Comparison of ENCODE assay signal across 8 cellular contexts in genomic region chr1:8026153-8026975, GRCh38. TPM values are rescaled to one million over a fixed set of nuclear protein-coding genes. Genes with fewer than 3 reads are reported as not detected.
A peak's percentile ranks its signal among the peaks of the same experiment; 100 is the strongest.
DNase-seq lines count a peak whose midpoint lies in the region; ATAC-seq and TF ChIP-seq lines count a peak whose summit lies in the region.

ERRFI1 (minus strand) TSS chr1:8026309; CDS start chr1:8015619, 10,690 bp downstream.

- peak within 1 kb of the TSS; percentile 68 for H3K4me3 ChIP-seq in BJ (ENCODE audit: low read depth, low read length)

- DNase-seq in BJ (ENCODE audit: low read depth), result no peak
- DNase-seq in NOMO-1 treated with dmso at 0.1 percent for 144 hours (lab: John Stamatoyannopoulos, UW; ENCODE audit: unreplicated experiment), result peak; percentile 68
- DNase-seq in activated T-cell treated with anti-CD3 and anti-CD28 coated beads, Interleukin-2, amount 50 U/mL, for 48 hours, result peak; percentile 92 to 94
- peak; percentile 92 to 94 for DNase-seq in erythroblast (lab: John Stamatoyannopoulos, UW)
- peak; percentile 95 for DNase-seq in mucosa of gallbladder (ENCODE audit: low spot score)
- peak; percentile 72 to 77 for DNase-seq in stimulated activated CD8-positive, alpha-beta memory T cell treated with anti-CD3 and anti-CD28 coated beads, Interleukin-4, amount 100 ng/mL, for 1 hour (ENCODE audit: low read depth in 2 of 2, low spot score in 1 of 2)

- POLR2A ChIA-PET in BJ (lab: Charles Lee), result no interaction called here

- no peak for TF ChIP-seq CTCF in BJ (IDR thresholded peaks at IDR 0.05; ENCODE audit: insufficient read depth, low read depth, low read length)

- TF ChIP-seq POLR2A in erythroblast (IDR thresholded peaks at IDR 0.05; ENCODE audit: low read length), result peak; percentile 55

- H3K27me3 ChIP-seq in BJ (ENCODE audit: control insufficient read depth, insufficient read depth, low read length), result no peaks in the 10 kb centered on the region

- peak; percentile 85 for ATAC-seq in GM19372 (IDR thresholded peaks at IDR 0.05; ENCODE audit: low read depth, unreplicated experiment)
- ATAC-seq in HG03571 (IDR thresholded peaks at IDR 0.05; ENCODE audit: unreplicated experiment), result peak; percentile 82

- CTCF ChIA-PET in BJ (lab: Yijun Ruan, JAX), result interaction anchor here (0.9 to 5.9 kb wide), 3 partner anchors 10 to 288 kb away, joined by 3 to 28 read pairs (median 12); no protein-coding TSS in a partner anchor

- no peaks in the 10 kb centered on the region for H3K36me3 ChIP-seq in BJ (ENCODE audit: control insufficient read depth, insufficient read depth, low read length)

RNA-seq across cellular contexts. Expression of gene ERRFI1, which starts in this region (rescaled TPM):
- 20.5 and 30.3 TPM in 2 replicates for polyA plus RNA-seq in BJ (2011; rRNA removed)
- 9.4 and 10.0 TPM in 2 replicates for polyA minus RNA-seq in BJ (2011; rRNA and poly(A)+ RNA removed)
- 76.8 TPM for total RNA-seq in mucosa of gallbladder
